ENCODE assay signal across 20 cellular contexts in genomic region chr1:110878993-110879392, GRCh38. TPM values are rescaled to one million over a fixed set of nuclear protein-coding genes. Genes with fewer than 3 reads are reported as not detected.
DNase-seq lines count a peak whose midpoint lies in the region; ATAC-seq and TF ChIP-seq lines count a peak whose summit lies in the region.
"Had no signal": no experiment of that assay in that cellular context is flagged by ENCODE, and none has a peak within 500 bp of the region (broad histone marks: within the 10 kb centered on the region; RNA-seq: fewer than 3 reads in every experiment).

No MANE protein-coding gene starts in this region.

- no peaks in the 10 kb centered on the region for H3K27me3 ChIP-seq in CD4-positive, alpha-beta T cell (ENCODE audit: control insufficient read depth, insufficient read depth, low read length)
- H3K27me3 ChIP-seq in GM06990 (replicated peaks; ENCODE audit: control insufficient read depth, insufficient read depth, low read length) = no peaks in the 10 kb centered on the region
- H3K27me3 ChIP-seq: sigmoid colon had no signal

- POLR2A ChIA-PET in CD4-positive, alpha-beta T cell (lab: Charles Lee) = interaction anchor here (0.6 to 3.2 kb wide), 6 partner anchors 12 to 92 kb away, joined by 3 to 15 read pairs (median 4); partner anchors contain the start of gene LRIF1
- POLR2A ChIA-PET in activated CD4-positive, alpha-beta memory T cell treated with anti-CD3 and anti-CD28 coated beads for 36 hours (lab: Charles Lee) = interaction anchor here (1.1 to 1.9 kb wide), 2 partner anchors 85 to 206 kb away, joined by 6 to 7 read pairs; partner anchors contain the start of gene LRIF1

- H3K9me3 Mint-ChIP-seq in CD4-positive, alpha-beta T cell = no peaks in the 10 kb centered on the region
- peaks cover 6% of the 10 kb centered on the region for H3K9me3 Mint-ChIP-seq in activated CD4-positive, alpha-beta memory T cell treated with anti-CD3 and anti-CD28 coated beads for 36 hours
- no peaks in the 10 kb centered on the region for H3K9me3 Mint-ChIP-seq in memory B cell
- H3K9me3 Mint-ChIP-seq: endodermal cell, HFFc6 had no signal

- ATAC-seq in CD4-positive, alpha-beta T cell (ENCODE audit: poor library complexity) = no peak
- ATAC-seq in memory B cell (ENCODE audit: low read depth) = no peak

- no peaks in the 10 kb centered on the region for H3K9me3 ChIP-seq in CD4-positive, alpha-beta T cell (ENCODE audit: control insufficient read depth, low read length)
- H3K9me3 ChIP-seq: sigmoid colon, SJSA1, thoracic aorta had no signal

- peaks cover 82% of the 10 kb centered on the region for H3K4me1 Mint-ChIP-seq in CD4-positive, alpha-beta T cell (ENCODE audit: low read depth)
- H3K4me1 Mint-ChIP-seq in activated CD4-positive, alpha-beta memory T cell treated with anti-CD3 and anti-CD28 coated beads for 36 hours (ENCODE audit: low read depth) = peaks cover 54% of the 10 kb centered on the region
- peaks cover 58% of the 10 kb centered on the region for H3K4me1 Mint-ChIP-seq in memory B cell
- H3K4me1 Mint-ChIP-seq: mesothelial cell of epicardium had no signal

- no peak for TF ChIP-seq CTCF in CD4-positive, alpha-beta T cell (IDR thresholded peaks at IDR 0.05)
- no peak for TF ChIP-seq CTCF in GM06990 (IDR thresholded peaks at IDR 0.05; ENCODE audit: insufficient read depth, low read length, poor library complexity, severe bottlenecking)

- peaks cover 82% of the 10 kb centered on the region for H3K36me3 Mint-ChIP-seq in CD4-positive, alpha-beta T cell (ENCODE audit: low read depth)
- H3K36me3 Mint-ChIP-seq in activated CD4-positive, alpha-beta memory T cell treated with anti-CD3 and anti-CD28 coated beads for 36 hours = peaks cover 45% of the 10 kb centered on the region
- H3K36me3 Mint-ChIP-seq in memory B cell = peaks cover 52% of the 10 kb centered on the region
- H3K36me3 Mint-ChIP-seq: mesothelial cell of epicardium had no signal

- H3K27ac ChIP-seq in CD4-positive, alpha-beta T cell (ENCODE audit: low read depth, low read length) = peak overlapping the region; percentile 59
- H3K27ac ChIP-seq: sigmoid colon, SJSA1, thoracic aorta had no signal

- intact Hi-C loops in CD4-positive, alpha-beta T cell (cut with DNase I, micrococcal nuclease) = loop anchor here in 1 of 2 experiments (10.0 kb wide), 4 partner anchors 204 to 466 kb away; partner anchors contain the start of genes CHI3L2 and KCNA3
- intact Hi-C loops in activated CD4-positive, alpha-beta memory T cell treated with anti-CD3 and anti-CD28 coated beads for 36 hours (cut with micrococcal nuclease) = loop anchor here (5.0 to 10.0 kb wide), 5 partner anchors 266 to 738 kb away; partner anchors contain the start of genes ATP5PB, C1orf162, CEPT1 and DENND2D

- H3K27me3 Mint-ChIP-seq in CD4-positive, alpha-beta T cell = no peaks in the 10 kb centered on the region
- no peaks in the 10 kb centered on the region for H3K27me3 Mint-ChIP-seq in activated CD4-positive, alpha-beta memory T cell treated with anti-CD3 and anti-CD28 coated beads for 36 hours
- H3K27me3 Mint-ChIP-seq in memory B cell = no peaks in the 10 kb centered on the region

- CTCF ChIA-PET in CD4-positive, alpha-beta T cell (lab: Charles Lee) = interaction anchor here (1.0 to 1.6 kb wide), 4 partner anchors 11 to 260 kb away, joined by 3 to 5 read pairs (median 4); no protein-coding TSS in a partner anchor
- CTCF ChIA-PET in activated CD4-positive, alpha-beta memory T cell treated with anti-CD3 and anti-CD28 coated beads for 36 hours (lab: Charles Lee) = interaction anchor here (0.7 to 1.0 kb wide), 2 partner anchors 49 to 50 kb away, joined by 3 to 4 read pairs; no protein-coding TSS in a partner anchor

- DNase-seq in CD4-positive, alpha-beta T cell = no peak
- no peak for DNase-seq in GM06990 (ENCODE audit: extremely low read depth, insufficient read length)
- DNase-seq in activated CD4-positive, alpha-beta memory T cell treated with anti-CD3 and anti-CD28 coated beads for 36 hours = no peak
- no peak for DNase-seq in memory B cell (ENCODE audit: low spot score in 2 of 2)
- DNase-seq in EL = no peak
- DNase-seq in activated gamma-delta T cell treated with Interleukin-2 at 50 U/mL for 16 hours = no peak
- DNase-seq in SKM-1 treated with dmso at 0.1 percent for 144 hours (lab: John Stamatoyannopoulos, UW; ENCODE audit: unreplicated experiment) = no peak
- DNase-seq: DMS53, endodermal cell, HFFc6, hypothalamus, kidney glomerular epithelial cell, MV-4-11, NCI-H1930, occipital lobe, sigmoid colon had no signal

- peaks cover 12% of the 10 kb centered on the region for H3K36me3 ChIP-seq in GM06990 (ENCODE audit: control insufficient read depth, insufficient read depth, low read length)
- H3K36me3 ChIP-seq: sigmoid colon, SJSA1, thoracic aorta had no signal

- peak overlapping the region; percentile 12 for H3K4me3 Mint-ChIP-seq in CD4-positive, alpha-beta T cell
- H3K4me3 Mint-ChIP-seq in activated CD4-positive, alpha-beta memory T cell treated with anti-CD3 and anti-CD28 coated beads for 36 hours = peak overlapping the region; percentile 69
- H3K4me3 Mint-ChIP-seq in memory B cell = no peak overlapping the region
- H3K4me3 Mint-ChIP-seq: endodermal cell, HFFc6, mesothelial cell of epicardium had no signal

- H3K27ac Mint-ChIP-seq in CD4-positive, alpha-beta T cell = peak overlapping the region; percentile 95
- peak overlapping the region; percentile 99 for H3K27ac Mint-ChIP-seq in activated CD4-positive, alpha-beta memory T cell treated with anti-CD3 and anti-CD28 coated beads for 36 hours
- peak overlapping the region; percentile 90 for H3K27ac Mint-ChIP-seq in memory B cell
- H3K27ac Mint-ChIP-seq: endodermal cell, HFFc6, mesothelial cell of epicardium had no signal

- peak overlapping the region; percentile 91 for H3K4me3 ChIP-seq in GM06990 (replicated peaks; ENCODE audit: low read depth, low read length)
- H3K4me3 ChIP-seq: sigmoid colon, SJSA1, thoracic aorta had no signal

RNA-seq across cellular contexts. Expression of gene CD53, which starts 6.0 kb away (rescaled TPM):
- total RNA-seq in CD4-positive, alpha-beta T cell = 100 to 1,000 TPM; 169 to 176 TPM
- total RNA-seq in activated CD4-positive, alpha-beta memory T cell treated with anti-CD3 and anti-CD28 coated beads for 36 hours = 100 to 1,000 TPM; 240 to 246 TPM
- total RNA-seq: endodermal cell, HFFc6, mesothelial cell of epicardium, NCI-H460, SJSA1 had no signal
